ENCODE assay signal across 16 cellular contexts in genomic region chr11:16153951-16154350, GRCh38.
A peak's percentile ranks its signal among the peaks of the same experiment; 100 is the strongest.
DNase-seq lines count a peak whose midpoint lies in the region; ATAC-seq and TF ChIP-seq lines count a peak whose summit lies in the region.
"Had no signal": no experiment of that assay in that cellular context is flagged by ENCODE, and none has a peak within 500 bp of the region (broad histone marks: within the 10 kb centered on the region; RNA-seq: fewer than 3 reads in every experiment).

No MANE protein-coding gene starts in this region.

- TF ChIP-seq CTCF in Caco-2 (IDR thresholded peaks at IDR 0.05; ENCODE audit: insufficient read depth in 1 of 2, low read depth in 1 of 2, low read length in 1 of 2, severe bottlenecking in 1 of 2, unreplicated experiment in 1 of 2) (no peak), RWPE1 (conservative IDR thresholded peaks at IDR 0.05; ENCODE audit: low read depth) (no peak), foreskin keratinocyte (conservative IDR thresholded peaks at IDR 0.05) (no peak), mesothelial cell of epicardium (IDR thresholded peaks at IDR 0.05; ENCODE audit: unreplicated experiment) (no peak)

- peaks cover 51% of the 10 kb centered on the region for H3K4me1 ChIP-seq in Caco-2
- H3K4me1 ChIP-seq in foreskin keratinocyte = peaks cover 52% of the 10 kb centered on the region
- H3K4me1 ChIP-seq: BLaER1 had no signal

- intact Hi-C loops in Caco-2 (cut with micrococcal nuclease; ENCODE audit: unreplicated experiment) = loop anchor here (2.0 kb wide), 2 partner anchors 39 to 57 kb away; no protein-coding TSS in a partner anchor

- CTCF ChIA-PET in Caco-2 (lab: Charles Lee) (no interaction called here), RWPE1 (lab: Yijun Ruan, JAX) (no interaction called here), T-cell (lab: Charles Lee) (no interaction called here)

- H3K27ac ChIP-seq in RWPE1 (no peak overlapping the region), foreskin keratinocyte (no peak overlapping the region)
- H3K27ac ChIP-seq: BLaER1 had no signal

- H3K27me3 ChIP-seq in Caco-2 (replicated peaks; ENCODE audit: control insufficient read depth, insufficient read depth, low read length) (no peaks in the 10 kb centered on the region), foreskin keratinocyte (no peaks in the 10 kb centered on the region)
- H3K27me3 ChIP-seq: BLaER1 had no signal

- H3K9me3 ChIP-seq in Caco-2 = no peaks in the 10 kb centered on the region
- H3K9me3 ChIP-seq: BLaER1, SK-N-SH had no signal

- no TSS peak for BruUV-seq in Caco-2 (replicated peaks; lab: Mats Ljungman, UMichigan)

- H3K27ac Mint-ChIP-seq in Caco-2 (ENCODE audit: unreplicated experiment) = peak overlapping the region; percentile 86
- peak overlapping the region; percentile 87 for H3K27ac Mint-ChIP-seq in mesothelial cell of epicardium
- no peak overlapping the region for H3K27ac Mint-ChIP-seq in T-cell
- H3K27ac Mint-ChIP-seq: CD4-positive, alpha-beta memory T cell had no signal

- H3K4me3 ChIP-seq in Caco-2 (ENCODE audit: low read depth, low read length) = no peak overlapping the region
- H3K4me3 ChIP-seq: BLaER1 had no signal

- ATAC-seq in foreskin keratinocyte = peak; percentile 37
- no peak for ATAC-seq in T-cell (replicated peaks in 1 of 4)

- H3K36me3 Mint-ChIP-seq in Caco-2 (ENCODE audit: insufficient read depth, unreplicated experiment) (no peaks in the 10 kb centered on the region), mesothelial cell of epicardium (peaks cover 2% of the 10 kb centered on the region), T-cell (no peaks in the 10 kb centered on the region)
- H3K36me3 Mint-ChIP-seq: CD4-positive, alpha-beta memory T cell had no signal

- H3K36me3 ChIP-seq in Caco-2 (ENCODE audit: control insufficient read depth, insufficient read depth, low read length) = no peaks in the 10 kb centered on the region; the same call in 1 of the 2 replicates
- H3K36me3 ChIP-seq: BLaER1 had no signal

- H3K27me3 Mint-ChIP-seq in Caco-2 (ENCODE audit: insufficient read depth, unreplicated experiment) = no peaks in the 10 kb centered on the region
- H3K27me3 Mint-ChIP-seq in mesothelial cell of epicardium (ENCODE audit: low read depth) = no peaks in the 10 kb centered on the region
- no peaks in the 10 kb centered on the region for H3K27me3 Mint-ChIP-seq in T-cell
- H3K27me3 Mint-ChIP-seq: CD4-positive, alpha-beta memory T cell had no signal

- H3K4me1 Mint-ChIP-seq in Caco-2 (ENCODE audit: low read depth, unreplicated experiment) (peaks cover 13% of the 10 kb centered on the region), mesothelial cell of epicardium (peaks cover 46% of the 10 kb centered on the region), T-cell (no peaks in the 10 kb centered on the region)
- H3K4me1 Mint-ChIP-seq: CD4-positive, alpha-beta memory T cell had no signal

- POLR2A ChIA-PET in Caco-2 (lab: Charles Lee) = no interaction called here
- POLR2A ChIA-PET in RWPE1 (lab: Yijun Ruan, JAX; ENCODE audit: low non-redundant PET) = no interaction called here
- POLR2A ChIA-PET in T-cell (lab: Charles Lee) = no interaction called here

- H3K9me3 Mint-ChIP-seq in Caco-2 (ENCODE audit: unreplicated experiment) = no peaks in the 10 kb centered on the region
- no peaks in the 10 kb centered on the region for H3K9me3 Mint-ChIP-seq in mesothelial cell of epicardium
- peaks cover 3 to 6% (median 6%) of the 10 kb centered on the region in 3 donors for H3K9me3 Mint-ChIP-seq in T-cell

- H3K4me3 Mint-ChIP-seq in Caco-2 (ENCODE audit: unreplicated experiment) (peak overlapping the region; percentile 24), mesothelial cell of epicardium (no peak overlapping the region), T-cell (no peak overlapping the region)
- H3K4me3 Mint-ChIP-seq: CD4-positive, alpha-beta memory T cell had no signal

- DNase-seq in Caco-2 (peak in 1 of 2 experiments; percentile 6), RWPE1 (ENCODE audit: low spot score) (peak; percentile 11), foreskin keratinocyte (peak; percentile 53 to 85), mesothelial cell of epicardium (ENCODE audit: low spot score in 2 of 2, unreplicated experiment in 2 of 2) (no peak), T-cell (no peak), DMS53 (lab: John Stamatoyannopoulos, UW) (no peak)
- DNase-seq in stimulated activated CD4-positive, alpha-beta T cell treated with anti-CD3 and anti-CD28 coated beads, Interleukin-2, amount 100 ng/mL, for 24 hours = no peak
- DNase-seq: CD4-positive, alpha-beta memory T cell; DMS79; KBM-7; MV-4-11; NCI-H1694 treated with DMSO at 0.1 percent for 48 hours; NCI-H2107; NCI-H526; SK-N-SH had no signal

Comparison
In these comparisons a context has a peak if more than half of its experiments do, and no peak if none do; other contexts are left out.
1. DNase-seq: peak in RWPE1 (single experiment) and foreskin keratinocyte (2 of 2); none in mesothelial cell of epicardium (0 of 2), stimulated activated CD4-positive, alpha-beta T cell treated with anti-CD3 and anti-CD28 coated beads, Interleukin-2, amount 100 ng/mL, for 24 hours (0 of 2), T-cell (0 of 34) and DMS53 (single experiment).
2. H3K27ac Mint-ChIP-seq: peak in Caco-2 (single experiment) and mesothelial cell of epicardium (single experiment); none in T-cell (0 of 2).